14 cellular contexts compared by ENCODE assay signal in genomic region chr1:3473381-3473844, GRCh38. TPM values are rescaled to one million over a fixed set of nuclear protein-coding genes. Genes with fewer than 3 reads are reported as not detected.
DNase-seq lines count a peak whose midpoint lies in the region; ATAC-seq, FAIRE-seq and TF ChIP-seq lines count a peak whose summit lies in the region.
"Had no signal": no experiment of that assay in that cellular context is flagged by ENCODE, and none has a peak within 500 bp of the region (broad histone marks: within the 10 kb centered on the region; RNA-seq: fewer than 3 reads in every experiment).

No MANE protein-coding gene starts in this region.

- FAIRE-seq in GM12892 (lab: Jason Lieb, UNC), result no peak
- FAIRE-seq: pancreas had no signal

- peak; percentile 90 for DNase-seq in EH (ENCODE audit: low read depth)
- DNase-seq in RPMI7951 (ENCODE audit: low read depth), result peak; percentile 66
- peak; percentile 26 for DNase-seq in retina
- no peak for DNase-seq in RKO (ENCODE audit: low spot score)
- no peak for DNase-seq in kidney glomerular epithelial cell (lab: John Stamatoyannopoulos, UW)
- no peak for DNase-seq in GM12892 (ENCODE audit: insufficient read length)
- DNase-seq: body of pancreas, COR-L47, left ventricle myocardium inferior, NCI-H2081 treated with DMSO at 0.1 percent for 48 hours had no signal

- peak; percentile 73 for ATAC-seq in esophagus mucosa
- no peak for ATAC-seq in GM21367 (IDR thresholded peaks at IDR 0.05; ENCODE audit: unreplicated experiment)
- ATAC-seq: body of pancreas had no signal

- no peak for TF ChIP-seq POLR2A in GM12892 (IDR thresholded peaks at IDR 0.05; ENCODE audit: low read depth, low read length)

RNA-seq across cellular contexts. Expression of gene ARHGEF16, which starts 18.9 kb away (rescaled TPM):
- total RNA-seq in RPMI7951 (2014; rRNA removed; shearing (Covaris generic)), result not detected in 2 replicates
- 19.9 TPM for total RNA-seq in esophagus mucosa
- polyA plus RNA-seq in GM12892 (2012; ENCODE audit: missing spikeins), result not detected
- total RNA-seq: OCI-LY7 had no signal

Comparison
In these comparisons a context has a peak if more than half of its experiments do, and no peak if none do; other contexts are left out.
1. DNase-seq: peak in EH (single experiment), RPMI7951 (single experiment) and retina (single experiment); none in RKO (single experiment), kidney glomerular epithelial cell (single experiment) and GM12892 (single experiment).
2. RNA of gene ARHGEF16, which starts 18.9 kb away (total RNA-seq): 19.9 TPM in esophagus mucosa (single experiment); not detected in RPMI7951; every median in the first group is over 10 times any median in the second.